Comparison of ENCODE assay signal across 9 cellular contexts in the genomic region with DNA sequence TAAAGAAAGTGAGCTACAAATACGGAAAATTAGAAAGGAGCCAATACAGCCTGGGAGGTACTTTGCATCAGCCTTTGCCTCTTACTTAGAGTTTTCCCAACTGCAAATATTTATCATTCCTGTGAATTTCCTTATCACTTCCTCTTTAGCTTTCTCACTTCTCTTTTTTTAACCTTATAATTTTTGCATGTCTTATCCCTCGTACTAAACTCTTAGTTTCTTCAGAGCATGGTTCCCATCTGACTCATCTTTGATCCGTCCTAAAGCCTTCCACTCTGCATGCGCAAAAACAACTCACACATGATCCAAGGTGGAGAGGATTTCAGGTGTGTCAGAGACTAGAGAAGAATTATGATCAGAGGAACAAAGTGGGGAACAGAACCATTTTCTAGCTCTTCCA. TPM values are rescaled to one million over a fixed set of nuclear protein-coding genes. Genes with fewer than 3 reads are reported as not detected.
DNase-seq lines count a peak whose midpoint lies in the region; ATAC-seq and TF ChIP-seq lines count a peak whose summit lies in the region.
"Had no signal": no experiment of that assay in that cellular context is flagged by ENCODE, and none has a peak within 500 bp of the region (broad histone marks: within the 10 kb centered on the region; RNA-seq: fewer than 3 reads in every experiment).

No MANE protein-coding gene starts in this region.

- no peaks in the 10 kb centered on the region for H3K9me3 Mint-ChIP-seq in activated T-cell treated with anti-CD3 and anti-CD28 coated beads, Interleukin-2, amount 50 U/mL, for 72 hours
- no peaks in the 10 kb centered on the region for H3K9me3 Mint-ChIP-seq in activated T-helper 17 cell treated with anti-CD3 and anti-CD28 coated beads, Interleukin-2, amount 50 U/mL, for 72 hours

- no peak overlapping the region for H3K4me3 ChIP-seq in stomach

- intact Hi-C loops in stomach (cut with DNase I; ENCODE audit: low total_unique reads) (no loop called here), head of caudate nucleus (cut with DNase I) (loop anchor here (10.0 kb wide), 1 partner anchor 58 kb away; the partner anchor contains the start of gene HIF1A)

- peaks cover 16 to 43% (median 29%) of the 10 kb centered on the region in 4 donors for H3K4me1 ChIP-seq in stomach

- H3K27ac ChIP-seq in stomach = peak overlapping the region in 4 of 5 donors; percentile 1 to 91 (median 88)

- H3K36me3 Mint-ChIP-seq in activated T-cell treated with anti-CD3 and anti-CD28 coated beads, Interleukin-2, amount 50 U/mL, for 72 hours (ENCODE audit: insufficient read depth in 2 of 2) = peaks cover 3 to 6% of the 10 kb centered on the region in 2 donors
- H3K36me3 Mint-ChIP-seq in activated T-helper 17 cell treated with anti-CD3 and anti-CD28 coated beads, Interleukin-2, amount 50 U/mL, for 72 hours (ENCODE audit: low read depth) = peaks cover 58% of the 10 kb centered on the region

- peaks cover 0 to 13% (median 4%) of the 10 kb centered on the region in 4 donors for H3K36me3 ChIP-seq in stomach

- no peak overlapping the region for H3K4me3 Mint-ChIP-seq in activated T-cell treated with anti-CD3 and anti-CD28 coated beads, Interleukin-2, amount 50 U/mL, for 72 hours
- H3K4me3 Mint-ChIP-seq in activated T-helper 17 cell treated with anti-CD3 and anti-CD28 coated beads, Interleukin-2, amount 50 U/mL, for 72 hours = peak overlapping the region; percentile 98

- peaks cover 30% of the 10 kb centered on the region for H3K4me1 Mint-ChIP-seq in activated T-cell treated with anti-CD3 and anti-CD28 coated beads, Interleukin-2, amount 50 U/mL, for 72 hours (ENCODE audit: low read depth)
- H3K4me1 Mint-ChIP-seq in activated T-helper 17 cell treated with anti-CD3 and anti-CD28 coated beads, Interleukin-2, amount 50 U/mL, for 72 hours = peaks cover 12% of the 10 kb centered on the region

- DNase-seq in activated T-cell treated with anti-CD3 and anti-CD28 coated beads, Interleukin-2, amount 50 U/mL, for 72 hours = no peak
- DNase-seq in activated T-cell treated with anti-CD3 and anti-CD28 coated beads, Interleukin-2, amount 50 U/mL, for 48 hours = no peak
- DNase-seq in stomach (no peak), NCI-H2029 treated with DMSO at 0.1 percent for 48 hours (lab: John Stamatoyannopoulos, UW) (no peak), NCI-H1105 treated with DMSO at 0.1 percent for 48 hours (lab: John Stamatoyannopoulos, UW) (no peak), head of caudate nucleus (no peak)
- DNase-seq: retina had no signal

- TF ChIP-seq POLR2A in stomach (IDR thresholded peaks at IDR 0.05) = no peak

- H3K27me3 ChIP-seq in stomach = no peaks in the 10 kb centered on the region

- WGBS in stomach, 5 donors = 34 to 70% (median 50%) methylated on average over 4 of the region's 4 CpGs

- no peaks in the 10 kb centered on the region for H3K9me3 ChIP-seq in stomach

- no peak for TF ChIP-seq EP300 in stomach (IDR thresholded peaks at IDR 0.05)

- no peak for ATAC-seq in activated T-cell treated with anti-CD3 and anti-CD28 coated beads, Interleukin-2, amount 50 U/mL, for 72 hours (replicated peaks in 1 of 2)
- ATAC-seq in HG03196 (IDR thresholded peaks at IDR 0.05; ENCODE audit: unreplicated experiment) = peak; percentile 39
- ATAC-seq in activated T-helper 17 cell treated with anti-CD3 and anti-CD28 coated beads, Interleukin-2, amount 50 U/mL, for 72 hours (replicated peaks) = no peak

- no peak for TF ChIP-seq CTCF in stomach (IDR thresholded peaks at IDR 0.05)

- H3K27me3 Mint-ChIP-seq in activated T-cell treated with anti-CD3 and anti-CD28 coated beads, Interleukin-2, amount 50 U/mL, for 72 hours (ENCODE audit: low read depth) = peaks cover 10% of the 10 kb centered on the region
- peaks cover 4% of the 10 kb centered on the region for H3K27me3 Mint-ChIP-seq in activated T-helper 17 cell treated with anti-CD3 and anti-CD28 coated beads, Interleukin-2, amount 50 U/mL, for 72 hours

- H3K27ac Mint-ChIP-seq in activated T-cell treated with anti-CD3 and anti-CD28 coated beads, Interleukin-2, amount 50 U/mL, for 72 hours = peak overlapping the region; percentile 35
- H3K27ac Mint-ChIP-seq in activated T-helper 17 cell treated with anti-CD3 and anti-CD28 coated beads, Interleukin-2, amount 50 U/mL, for 72 hours = peak overlapping the region; percentile 97

RNA-seq across cellular contexts. Expression of gene SNAPC1, which starts 9.6 kb away (rescaled TPM):
- 1 to 10 TPM; 7.2 to 7.8 TPM for total RNA-seq in activated T-cell treated with anti-CD3 and anti-CD28 coated beads, Interleukin-2, amount 50 U/mL, for 72 hours
- total RNA-seq in activated T-helper 17 cell treated with anti-CD3 and anti-CD28 coated beads, Interleukin-2, amount 50 U/mL, for 72 hours = 10 to 100 TPM; 11.5 to 13.6 TPM
- 1 to 10 TPM in 3 of 5 donors, under 1 TPM in 1, not detected in 1; 0.89 to 8.7 (median 3.9) TPM for total RNA-seq in stomach
- 1 to 10 TPM; 2.4 to 3.5 (median 3.0) TPM for polyA plus RNA-seq in stomach

RNA-seq across cellular contexts. Expression of gene HIF1A, which starts 57.3 kb away (rescaled TPM):
- 100 to 1,000 TPM; 283 to 343 TPM for total RNA-seq in activated T-cell treated with anti-CD3 and anti-CD28 coated beads, Interleukin-2, amount 50 U/mL, for 72 hours
- total RNA-seq in activated T-helper 17 cell treated with anti-CD3 and anti-CD28 coated beads, Interleukin-2, amount 50 U/mL, for 72 hours = 100 to 1,000 TPM; 123 to 176 TPM
- 100 to 1,000 TPM in 4 of 5 donors, 10 to 100 TPM in 1; 26.4 to 192 (median 125) TPM for total RNA-seq in stomach
- polyA plus RNA-seq in stomach = 10 to 100 TPM; 31.8 to 54.2 (median 40.3) TPM

RNA-seq across cellular contexts. Expression of gene SYT16, which starts 59.9 kb away (rescaled TPM):
- total RNA-seq in activated T-cell treated with anti-CD3 and anti-CD28 coated beads, Interleukin-2, amount 50 U/mL, for 72 hours = under 1 TPM; 0.02 to 0.09 TPM
- not detected for total RNA-seq in activated T-helper 17 cell treated with anti-CD3 and anti-CD28 coated beads, Interleukin-2, amount 50 U/mL, for 72 hours
- 1 to 10 TPM in 1 of 5 donors, under 1 TPM in 2, not detected in 2; under 0.01 to 7.7 (median under 0.01) TPM for total RNA-seq in stomach
- under 1 TPM in 2 of 3 donors, not detected in 1; under 0.01 to 0.46 TPM for polyA plus RNA-seq in stomach
